Comparison of ENCODE assay signal across 9 cellular contexts in genomic region chr11:71086687-71087258, GRCh38.
DNase-seq lines count a peak whose midpoint lies in the region; ATAC-seq and TF ChIP-seq lines count a peak whose summit lies in the region.
"Had no signal": no experiment of that assay in that cellular context is flagged by ENCODE, and none has a peak within 500 bp of the region (broad histone marks: within the 10 kb centered on the region; RNA-seq: fewer than 3 reads in every experiment).

No MANE protein-coding gene starts in this region.

- in situ Hi-C loops in GM13976 (cut with MboI; ENCODE audit: low sequenced_read_pairs, unreplicated experiment), result no loop called here

- DNase-seq in Daoy (ENCODE audit: low read depth) (peak; percentile 44), LoVo (ENCODE audit: low spot score) (peak; percentile 12), SJCRH30 (peak; percentile 13 to 44), iPS-NIHi11 (ENCODE audit: low spot score) (peak; percentile 78), GM13976 (ENCODE audit: low spot score) (no peak)
- no peak for DNase-seq in stimulated activated naive CD8-positive, alpha-beta T cell treated with anti-CD3 and anti-CD28 coated beads, Interleukin-15, Interleukin-2, amounts not matched to agents 100 U/mL and 50 U/mL, for 24 hours
- DNase-seq: left cardiac atrium had no signal

- H3K9me3 ChIP-seq in SJCRH30 (replicated peaks), result no peaks in the 10 kb centered on the region

- ATAC-seq in stimulated activated naive CD8-positive, alpha-beta T cell treated with anti-CD3 and anti-CD28 coated beads, Interleukin-15, Interleukin-2, amounts not matched to agents 100 U/mL and 50 U/mL, for 24 hours, result no peak
- ATAC-seq in GM18870 (IDR thresholded peaks at IDR 0.05; ENCODE audit: unreplicated experiment) (no peak), GM19324 (IDR thresholded peaks at IDR 0.05; ENCODE audit: low FRiP score, unreplicated experiment) (no peak)

- H3K36me3 ChIP-seq in SJCRH30, result no peaks in the 10 kb centered on the region

- TF ChIP-seq CTCF in GM13976 (IDR thresholded peaks at IDR 0.05; ENCODE audit: borderline replicate concordance, control extremely low read depth, extremely low read depth, insufficient read depth, missing control alignments), result no peak

- no peaks in the 10 kb centered on the region for H3K27me3 ChIP-seq in SJCRH30

- no peaks in the 10 kb centered on the region for H3K4me1 ChIP-seq in SJCRH30

- H3K27ac ChIP-seq in SJCRH30, result no peak overlapping the region

- H3K4me3 ChIP-seq in SJCRH30, result no peak overlapping the region

Comparison
In these comparisons a context has a peak if more than half of its experiments do, and no peak if none do; other contexts are left out.
1. DNase-seq: peak in Daoy (single experiment), LoVo (single experiment), SJCRH30 (2 of 2) and iPS-NIHi11 (single experiment); none in GM13976 (single experiment) and stimulated activated naive CD8-positive, alpha-beta T cell treated with anti-CD3 and anti-CD28 coated beads, Interleukin-15, Interleukin-2, amounts not matched to agents 100 U/mL and 50 U/mL, for 24 hours (single experiment).